Comparison of ENCODE assay signal across 8 cellular contexts in genomic region chr15:51622269-51623180, GRCh38. TPM values are rescaled to one million over a fixed set of nuclear protein-coding genes. Genes with fewer than 3 reads are reported as not detected.
DNase-seq lines count a peak whose midpoint lies in the region; ATAC-seq lines count a peak whose summit lies in the region.

DMXL2 (minus strand) TSS chr15:51622771; CDS start chr15:51622545, 226 bp downstream.

- peak within 1 kb of the TSS; percentile 78 for H2BK120ac ChIP-seq in mesenchymal stem cell (ENCODE audit: low read depth, low read length)

- H3K9me3 ChIP-seq in endocrine pancreas (ENCODE audit: control insufficient read depth, low read length) = no peaks in the 10 kb centered on the region
- H3K9me3 ChIP-seq in mesenchymal stem cell (ENCODE audit: control insufficient read depth, low read length) = no peaks in the 10 kb centered on the region

- H3K9ac ChIP-seq in endocrine pancreas (ENCODE audit: control insufficient read depth, insufficient read depth, low read length) = peak within 1 kb of the TSS; percentile 90
- peak within 1 kb of the TSS; percentile 91 for H3K9ac ChIP-seq in mesenchymal stem cell (ENCODE audit: low read length)

- peaks cover 21% of the 10 kb centered on the region for H3K4me1 ChIP-seq in endocrine pancreas (ENCODE audit: control insufficient read depth, insufficient read depth, low read length)
- no peaks in the 10 kb centered on the region for H3K4me1 ChIP-seq in mesenchymal stem cell (ENCODE audit: control insufficient read depth, insufficient read depth, low read depth, low read length)

- WGBS in mesenchymal stem cell = under 1% methylated on average over 65 of the region's 96 CpGs

- peak within 1 kb of the TSS; percentile 90 for H3K4me3 ChIP-seq in endocrine pancreas (ENCODE audit: control insufficient read depth, insufficient read depth, low read length)
- H3K4me3 ChIP-seq in mesenchymal stem cell (ENCODE audit: insufficient read depth in 1 of 2, low read depth in 1 of 2, low read length in 2 of 2) = peak within 1 kb of the TSS; percentile 91 to 94

- H3K27ac ChIP-seq in mesenchymal stem cell (ENCODE audit: low read length, poor library complexity, severe bottlenecking) = peak within 1 kb of the TSS; percentile 72

- H3K4me2 ChIP-seq in mesenchymal stem cell (ENCODE audit: low read length, poor library complexity, severe bottlenecking) = peak within 1 kb of the TSS; percentile 93

- H3K27me3 ChIP-seq in endocrine pancreas (ENCODE audit: control insufficient read depth, insufficient read depth, low read length) = no peaks in the 10 kb centered on the region
- peaks cover 0 to 6% of the 10 kb centered on the region in 2 experiments for H3K27me3 ChIP-seq in mesenchymal stem cell (ENCODE audit: control insufficient read depth in 1 of 2, insufficient read depth in 1 of 2, low read length in 2 of 2)

- no peaks in the 10 kb centered on the region for H3K36me3 ChIP-seq in endocrine pancreas (ENCODE audit: control insufficient read depth, insufficient read depth, low read length)
- no peaks in the 10 kb centered on the region for H3K36me3 ChIP-seq in mesenchymal stem cell (ENCODE audit: control insufficient read depth in 1 of 2, insufficient read depth in 2 of 2, low read depth in 1 of 2, low read length in 2 of 2)

- peak within 1 kb of the TSS in 1 of 2 experiments; percentile 97 for H3K23ac ChIP-seq in mesenchymal stem cell (ENCODE audit: low read length in 2 of 2)

- DNase-seq in Ammon's horn (ENCODE audit: low spot score) (peak; percentile 93), GM19238 (ENCODE audit: insufficient read length, low spot score) (peak; percentile 53), NCI-H82 (lab: John Stamatoyannopoulos, UW) (peak; percentile 99), mesenchymal stem cell (peak; percentile 93)
- peak; percentile 42 for DNase-seq in activated CD8-positive, alpha-beta memory T cell treated with anti-CD3 and anti-CD28 coated beads, Interleukin-2, amount 50 U/mL, for 24 hours (ENCODE audit: extremely low read depth)
- peak; percentile 59 for DNase-seq in stimulated activated CD8-positive, alpha-beta memory T cell treated with anti-CD3 and anti-CD28 coated beads, Interleukin-12 subunit alpha, Interleukin-12 subunit beta, amount 100 ng/mL, for 4 hours (ENCODE audit: low read depth)

- no peak within 1 kb of the TSS for H2AK5ac ChIP-seq in mesenchymal stem cell (ENCODE audit: low read length, severe bottlenecking)

- no peak within 1 kb of the TSS for H2BK5ac ChIP-seq in mesenchymal stem cell (ENCODE audit: low read depth, low read length, poor library complexity, severe bottlenecking)

- H2AFZ ChIP-seq in mesenchymal stem cell (ENCODE audit: low read depth, low read length) = peak within 1 kb of the TSS; percentile 76

- H3K14ac ChIP-seq in mesenchymal stem cell (ENCODE audit: low read length in 2 of 2) = peak within 1 kb of the TSS in 1 of 2 experiments; percentile 88

- H2BK15ac ChIP-seq in mesenchymal stem cell (ENCODE audit: low read depth, poor library complexity, severe bottlenecking) = peak within 1 kb of the TSS; percentile 60

- H2BK12ac ChIP-seq in mesenchymal stem cell (ENCODE audit: low read length in 2 of 2) = peak within 1 kb of the TSS in 1 of 2 experiments; percentile 38

- H4K8ac ChIP-seq in mesenchymal stem cell (ENCODE audit: low read length) = peak within 1 kb of the TSS; percentile 85

- ATAC-seq in HG03520 (IDR thresholded peaks at IDR 0.05; ENCODE audit: unreplicated experiment) = peak; percentile 33

- H3K79me1 ChIP-seq in mesenchymal stem cell (replicated peaks; ENCODE audit: low read length, poor library complexity, severe bottlenecking) = peaks cover 6% of the 10 kb centered on the region

- H4K91ac ChIP-seq in mesenchymal stem cell (ENCODE audit: low read length) = peak within 1 kb of the TSS; percentile 78

- H3K18ac ChIP-seq in mesenchymal stem cell (ENCODE audit: low read depth in 1 of 2, low read length in 2 of 2) = peak within 1 kb of the TSS; percentile 90 to 96

- peak within 1 kb of the TSS; percentile 10 to 77 for H3K4ac ChIP-seq in mesenchymal stem cell (ENCODE audit: low read depth in 1 of 2, low read length in 2 of 2)

RNA-seq across cellular contexts. Expression of gene DMXL2, which starts in this region (rescaled TPM):
- 15.0 TPM for polyA plus RNA-seq in mesenchymal stem cell (2013, experiment 1 of 2)
- 15.3 TPM for polyA plus RNA-seq in mesenchymal stem cell (2013, experiment 2 of 2)

Comparison
In these comparisons a context has a peak if more than half of its experiments do, and no peak if none do; other contexts are left out.
1. Peak in every context shown above with its lines: DNase-seq, ATAC-seq, H3K4me3 ChIP-seq and H3K27ac ChIP-seq.
2. DNase-seq: peak in every context shown above with its lines; median percentile 99 in NCI-H82; 93 in Ammon's horn; 93 in mesenchymal stem cell; 59 in stimulated activated CD8-positive, alpha-beta memory T cell treated with anti-CD3 and anti-CD28 coated beads, Interleukin-12 subunit alpha, Interleukin-12 subunit beta, amount 100 ng/mL, for 4 hours; 53 in GM19238; 42 in activated CD8-positive, alpha-beta memory T cell treated with anti-CD3 and anti-CD28 coated beads, Interleukin-2, amount 50 U/mL, for 24 hours.